ENCODE assay signal across 16 cellular contexts in the genomic region with DNA sequence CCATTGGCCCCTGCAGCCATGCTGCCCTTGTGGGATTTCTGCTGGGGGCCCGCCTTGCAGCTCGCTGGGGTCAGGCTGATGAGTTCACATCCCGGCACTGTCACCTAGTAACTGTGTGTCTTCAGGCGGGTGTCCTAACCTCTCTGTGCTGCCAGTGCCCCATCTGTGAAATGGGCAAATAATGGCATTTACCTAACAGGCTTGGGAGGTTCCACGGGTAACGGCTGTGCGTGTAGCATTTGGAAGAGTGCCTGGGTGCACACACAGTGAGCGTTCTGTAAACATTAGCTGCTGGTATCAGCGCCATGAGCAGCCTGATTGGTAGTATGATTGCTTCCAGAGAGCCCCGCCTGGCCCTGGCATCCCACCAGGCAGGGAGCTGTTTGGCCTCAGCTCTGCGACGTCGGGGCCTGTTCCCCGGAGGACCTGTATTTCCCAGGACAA.
DNase-seq lines count a peak whose midpoint lies in the region; ATAC-seq, FAIRE-seq and TF ChIP-seq lines count a peak whose summit lies in the region.
"Had no signal": no experiment of that assay in that cellular context is flagged by ENCODE, and none has a peak within 500 bp of the region (broad histone marks: within the 10 kb centered on the region; RNA-seq: fewer than 3 reads in every experiment).

No MANE protein-coding gene starts in this region.

- no peak for ATAC-seq in HepG2
- no peak for ATAC-seq in activated CD4-positive, alpha-beta T cell treated with anti-CD3 and anti-CD28 coated beads for 36 hours
- ATAC-seq in activated T-helper 17 cell treated with anti-CD3 and anti-CD28 coated beads, Interleukin-2, amount 50 U/mL, for 72 hours (replicated peaks), result no peak
- no peak for ATAC-seq in GM18505 (IDR thresholded peaks at IDR 0.05; ENCODE audit: unreplicated experiment)
- ATAC-seq: GM12878; stimulated activated naive CD8-positive, alpha-beta T cell treated with anti-CD3 and anti-CD28 coated beads, Interleukin-15, Interleukin-2, amounts not matched to agents 100 U/mL and 50 U/mL, for 24 hours had no signal

- POLR2A ChIA-PET in HepG2 (lab: Yijun Ruan, JAX), result no interaction called here
- POLR2A ChIA-PET in activated CD4-positive, alpha-beta T cell treated with anti-CD3 and anti-CD28 coated beads for 36 hours (lab: Charles Lee), result no interaction called here

- no peaks in the 10 kb centered on the region for H3K36me3 Mint-ChIP-seq in activated CD4-positive, alpha-beta T cell treated with anti-CD3 and anti-CD28 coated beads for 36 hours (ENCODE audit: low read depth)
- no peaks in the 10 kb centered on the region for H3K36me3 Mint-ChIP-seq in activated T-helper 17 cell treated with anti-CD3 and anti-CD28 coated beads, Interleukin-2, amount 50 U/mL, for 72 hours (ENCODE audit: low read depth)

- H3K4me3 Mint-ChIP-seq in activated CD4-positive, alpha-beta T cell treated with anti-CD3 and anti-CD28 coated beads for 36 hours, result no peak overlapping the region
- no peak overlapping the region for H3K4me3 Mint-ChIP-seq in activated T-helper 17 cell treated with anti-CD3 and anti-CD28 coated beads, Interleukin-2, amount 50 U/mL, for 72 hours

- peaks cover 25% of the 10 kb centered on the region for H3K4me1 Mint-ChIP-seq in activated CD4-positive, alpha-beta T cell treated with anti-CD3 and anti-CD28 coated beads for 36 hours
- H3K4me1 Mint-ChIP-seq in activated T-helper 17 cell treated with anti-CD3 and anti-CD28 coated beads, Interleukin-2, amount 50 U/mL, for 72 hours, result peaks cover 4% of the 10 kb centered on the region

- H2AFZ ChIP-seq in HepG2 (ENCODE audit: low read length), result no peak overlapping the region

- TF ChIP-seq EP300 in HepG2 (IDR thresholded peaks at IDR 0.05; ENCODE audit: low read depth in 2 of 2, low read length in 2 of 2), result no peak
- TF ChIP-seq EP300 in HepG2 (CRISPR knock-in tag; IDR thresholded peaks at IDR 0.05; ENCODE audit: borderline replicate concordance), result no peak

- no peak for TF ChIP-seq RAD21 in HepG2 (CRISPR knock-in tag; IDR thresholded peaks at IDR 0.05)

- FAIRE-seq in HepG2 (lab: Jason Lieb, UNC), result no peak
- FAIRE-seq: endothelial cell of umbilical vein, GM12878, keratinocyte, small intestine had no signal

- no peak overlapping the region for H3K4me3 ChIP-seq in BLaER1
- no peak overlapping the region for H3K4me3 ChIP-seq in LNCaP clone FGC (ENCODE audit: low read depth, low read length)
- H3K4me3 ChIP-seq in HepG2 (replicated peaks in 1 of 3; ENCODE audit: insufficient read depth in 1 of 3, low read depth in 2 of 3, low read length in 3 of 3), result no peak overlapping the region
- H3K4me3 ChIP-seq: GM12878 had no signal

- no peaks in the 10 kb centered on the region for H3K79me2 ChIP-seq in HepG2 (ENCODE audit: insufficient read depth, low read length)

- BruUV-seq in HepG2 (replicated peaks; lab: Mats Ljungman, UMichigan), result no TSS peak

- CTCF ChIA-PET in HepG2 (lab: Yijun Ruan, JAX; ENCODE audit: low intra/inter-chr PET ratio, low total read pairs), result no interaction called here
- CTCF ChIA-PET in activated CD4-positive, alpha-beta T cell treated with anti-CD3 and anti-CD28 coated beads for 36 hours (lab: Charles Lee), result interaction anchor here (0.8 to 4.3 kb wide), 4 partner anchors 10 to 25 kb away, joined by 3 to 26 read pairs (median 3); no protein-coding TSS in a partner anchor

- TF ChIP-seq POLR2A in HepG2 (IDR thresholded peaks at IDR 0.05; ENCODE audit: insufficient read depth in 1 of 2, low read depth in 2 of 2, low read length in 2 of 2), result no peak
- TF ChIP-seq POLR2A in GM18505 (IDR thresholded peaks at IDR 0.05; ENCODE audit: borderline replicate concordance, extremely low read depth, insufficient read depth, insufficient read length), result no peak

- intact Hi-C loops in HepG2 (cut with micrococcal nuclease; ENCODE audit: unreplicated experiment), result loop anchor here (5.0 kb wide), 1 partner anchor 46 kb away; no protein-coding TSS in a partner anchor
- intact Hi-C loops in activated CD4-positive, alpha-beta T cell treated with anti-CD3 and anti-CD28 coated beads for 36 hours (cut with DNase I, micrococcal nuclease), result no loop called here

- 77% methylated on average over 8 of the region's 14 CpGs for WGBS in HepG2 (ENCODE audit: low lambda C conversion rate)

- H3K9me3 Mint-ChIP-seq in activated CD4-positive, alpha-beta T cell treated with anti-CD3 and anti-CD28 coated beads for 36 hours (ENCODE audit: low read depth), result no peaks in the 10 kb centered on the region
- H3K9me3 Mint-ChIP-seq in activated T-helper 17 cell treated with anti-CD3 and anti-CD28 coated beads, Interleukin-2, amount 50 U/mL, for 72 hours, result no peaks in the 10 kb centered on the region

- in situ Hi-C loops in HepG2 (cut with HindIII; ENCODE audit: extremely low pct_ligation_motif_present, low pct_unique_long_range_greater_than_20kb), result no loop called here

- no peaks in the 10 kb centered on the region for H3K27me3 Mint-ChIP-seq in activated CD4-positive, alpha-beta T cell treated with anti-CD3 and anti-CD28 coated beads for 36 hours
- no peaks in the 10 kb centered on the region for H3K27me3 Mint-ChIP-seq in activated T-helper 17 cell treated with anti-CD3 and anti-CD28 coated beads, Interleukin-2, amount 50 U/mL, for 72 hours

- 0 out of 2 replicates have a peak overlapping the region, but pooled peaks have one; percentile 87 for H3K27ac ChIP-seq in BLaER1
- H3K27ac ChIP-seq in HepG2 (ENCODE audit: extremely low read length, insufficient read depth, low read length), result no peak overlapping the region
- H3K27ac ChIP-seq: HL-60 had no signal

- H3K9ac ChIP-seq in BLaER1, result no peak overlapping the region
- H3K9ac ChIP-seq in HepG2 (ENCODE audit: insufficient read depth, low read depth, low read length), result no peak overlapping the region

- H3K27ac Mint-ChIP-seq in activated CD4-positive, alpha-beta T cell treated with anti-CD3 and anti-CD28 coated beads for 36 hours, result no peak overlapping the region
- H3K27ac Mint-ChIP-seq in activated T-helper 17 cell treated with anti-CD3 and anti-CD28 coated beads, Interleukin-2, amount 50 U/mL, for 72 hours, result no peak overlapping the region

- H3K4me1 ChIP-seq in BLaER1, result peaks cover 81% of the 10 kb centered on the region
- peaks cover 59% of the 10 kb centered on the region for H3K4me1 ChIP-seq in HepG2 (ENCODE audit: insufficient read depth, low read length)

- H3K9me3 ChIP-seq in BLaER1, result no peaks in the 10 kb centered on the region
- no peaks in the 10 kb centered on the region for H3K9me3 ChIP-seq in HepG2 (ENCODE audit: low read length)

- H3K36me3 ChIP-seq in BLaER1 (no peaks in the 10 kb centered on the region), HepG2 (replicated peaks in 1 of 2; ENCODE audit: control insufficient read depth in 1 of 2, insufficient read depth in 2 of 2, low read length in 2 of 2) (no peaks in the 10 kb centered on the region)

- peaks cover 26% of the 10 kb centered on the region; the same call in 1 of the 2 replicates for H3K27me3 ChIP-seq in BLaER1
- H3K27me3 ChIP-seq in HepG2 (ENCODE audit: control insufficient read depth in 1 of 2, insufficient read depth in 2 of 2, low read length in 2 of 2), result peaks cover 4 to 44% of the 10 kb centered on the region in 2 experiments

- H4K20me1 ChIP-seq in BLaER1 (no peaks in the 10 kb centered on the region), HepG2 (ENCODE audit: insufficient read depth, low read length) (peaks cover 9% of the 10 kb centered on the region; the same call in 1 of the 2 replicates)

- DNase-seq in LNCaP clone FGC (ENCODE audit: low read depth) (peak; percentile 63), SHP77 treated with DMSO at 0.1 percent for 48 hours (lab: John Stamatoyannopoulos, UW) (peak; percentile 48), HepG2 (ENCODE audit: low spot score) (no peak), NCI-H524 treated with DMSO at 0.1 percent for 48 hours (lab: John Stamatoyannopoulos, UW) (no peak)
- DNase-seq in activated CD4-positive, alpha-beta T cell treated with anti-CD3 and anti-CD28 coated beads for 36 hours, result no peak
- DNase-seq: activated CD4-positive, CD25-positive, alpha-beta regulatory T cell treated with anti-CD3 and anti-CD28 coated beads, Interleukin-2, amount 50 U/mL, for 72 hours; Kasumi-1; stimulated activated naive CD8-positive, alpha-beta T cell treated with anti-CD3 and anti-CD28 coated beads, Interleukin-15, Interleukin-2, amounts not matched to agents 100 U/mL and 50 U/mL, for 24 hours had no signal

- TF ChIP-seq CTCF in LNCaP clone FGC (IDR thresholded peaks at IDR 0.05; ENCODE audit: control insufficient read depth, extremely low read depth, insufficient read depth), result no peak
- TF ChIP-seq CTCF in HepG2 (CRISPR knock-in tag; IDR thresholded peaks at IDR 0.05), result no peak

- peak overlapping the region; percentile 92 for H3K4me2 ChIP-seq in BLaER1
- H3K4me2 ChIP-seq in HepG2 (ENCODE audit: low read depth, low read length), result no peak overlapping the region

TF ChIP-seq in HepG2, 621 proteins besides CTCF, POLR2A, EP300 and RAD21:
- TF ChIP-seq ZNF768 (CRISPR knock-in tag; IDR thresholded peaks at IDR 0.05) (peak; percentile 99), NONO (IDR thresholded peaks at IDR 0.05) (no peak), NONO (CRISPR knock-in tag; conservative IDR thresholded peaks at IDR 0.05) (0 out of 2 replicates have a peak, but pooled peaks have one; percentile 19), ZNF629 (CRISPR knock-in tag; conservative IDR thresholded peaks at IDR 0.05) (peak; percentile 86), ZMYM3 (CRISPR knock-in tag; IDR thresholded peaks at IDR 0.05) (peak; percentile 78; the same call in 1 of the 2 replicates), KDM2A (CRISPR knock-in tag; IDR thresholded peaks at IDR 0.05; ENCODE audit: borderline replicate concordance, low read depth) (no peak), TGIF2 (CRISPR knock-in tag; IDR thresholded peaks at IDR 0.05) (no peak), ZNF543 (CRISPR knock-in tag; IDR thresholded peaks at IDR 0.05) (no peak), CHD4 (IDR thresholded peaks at IDR 0.05; ENCODE audit: borderline replicate concordance, low read length) (0 out of 2 replicates have a peak, but pooled peaks have one; percentile 55), ZKSCAN1 (IDR thresholded peaks at IDR 0.05; ENCODE audit: low read length) (peak; percentile 27; the same call in 1 of the 2 replicates), ADNP (CRISPR knock-in tag; IDR thresholded peaks at IDR 0.05) (0 out of 2 replicates have a peak, but pooled peaks have one; percentile 41), ZNF546 (CRISPR knock-in tag; conservative IDR thresholded peaks at IDR 0.05) (0 out of 2 replicates have a peak, but pooled peaks have one; percentile 5), NFKBIZ (CRISPR knock-in tag; IDR thresholded peaks at IDR 0.05) (no peak)

Comparison
In these comparisons a context has a peak if more than half of its experiments do, and no peak if none do; other contexts are left out.
1. DNase-seq: peak in LNCaP clone FGC (single experiment) and SHP77 treated with DMSO at 0.1 percent for 48 hours (single experiment); none in HepG2 (single experiment), activated CD4-positive, alpha-beta T cell treated with anti-CD3 and anti-CD28 coated beads for 36 hours (single experiment) and NCI-H524 treated with DMSO at 0.1 percent for 48 hours (single experiment).